In the genomic region with DNA sequence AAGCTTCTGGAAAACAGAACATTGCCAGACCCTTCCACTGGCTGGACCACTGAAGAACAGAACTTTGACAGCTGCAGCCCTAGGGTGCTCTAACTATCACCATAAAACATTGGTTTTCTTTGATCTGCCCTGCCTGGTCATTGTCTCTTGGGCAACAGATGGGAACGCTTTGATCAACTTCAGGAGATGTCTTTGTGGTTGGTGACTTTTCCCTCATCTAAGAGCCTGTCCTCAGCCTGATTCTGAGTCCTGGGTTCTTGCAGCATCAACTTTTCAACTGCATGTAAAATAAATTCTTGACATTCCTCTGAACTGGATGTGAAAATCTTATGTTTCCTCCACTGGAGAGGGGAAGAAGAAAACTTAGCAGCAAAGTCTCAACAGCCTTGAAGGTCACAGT, we compare ENCODE assay signal across 25 cellular contexts.
"Had no signal": no experiment of that assay in that cellular context is flagged by ENCODE, and none has a peak within 500 bp of the region (broad histone marks: within the 10 kb centered on the region; RNA-seq: fewer than 3 reads in every experiment).

No MANE protein-coding gene starts in this region.

- H3K4me1 ChIP-seq: uterus had no signal

- H3K9ac ChIP-seq: neural progenitor cell had no signal

- DNase-seq: dorsolateral prefrontal cortex; effector CD4-positive, alpha-beta T cell; foreskin fibroblast; gastrocnemius medialis; head of caudate nucleus; left lung; mammary epithelial cell; mesendoderm; midbrain; naive thymus-derived CD4-positive, alpha-beta T cell; ovary; posterior cingulate gyrus; psoas muscle; right cardiac atrium; small intestine; stimulated activated CD4-positive, alpha-beta T cell treated with anti-CD3 and anti-CD28 coated beads, Interleukin-15, amount 100 ng/mL, for 24 hours; stimulated activated CD4-positive, alpha-beta T cell treated with anti-CD3 and anti-CD28 coated beads, Interleukin-2, amount 100 ng/mL, for 48 hours; stimulated activated naive B cell treated with anti-CD40 and anti-IgM and Interleukin-4, amounts not matched to agents 10 μg/mL and 1 μg/mL and 100 μg/mL, for 72 hours; upper lobe of right lung; uterus had no signal

- FAIRE-seq: colon, keratinocyte, small intestine had no signal

- H3K36me3 ChIP-seq: gastrocnemius medialis, left lung, neural progenitor cell, ovary, thoracic aorta, tibial nerve, upper lobe of right lung, uterus had no signal

- H3K27ac ChIP-seq: dorsolateral prefrontal cortex, gastrocnemius medialis, left lung, neural progenitor cell, ovary, psoas muscle, thoracic aorta, tibial nerve, upper lobe of right lung, uterus had no signal

- H3K4me3 ChIP-seq: dorsolateral prefrontal cortex, gastrocnemius medialis, left lung, neural progenitor cell, ovary, psoas muscle, thoracic aorta, tibial nerve, upper lobe of right lung, uterus had no signal

- H2AFZ ChIP-seq: neural progenitor cell had no signal

- H3K9me3 ChIP-seq: gastrocnemius medialis, left lung, ovary, psoas muscle, thoracic aorta, tibial nerve, upper lobe of right lung, uterus had no signal

- ATAC-seq: gastrocnemius medialis; left lung; naive thymus-derived CD4-positive, alpha-beta T cell; psoas muscle; right cardiac atrium; stimulated activated naive B cell treated with anti-CD40 and anti-IgM and Interleukin-4, amounts not matched to agents 10 μg/mL and 1 μg/mL and 100 μg/mL, for 72 hours; upper lobe of right lung had no signal

- H3K27me3 ChIP-seq: dorsolateral prefrontal cortex, gastrocnemius medialis, left lung, ovary, tibial nerve, upper lobe of right lung, uterus had no signal

- H3K4me2 ChIP-seq: neural progenitor cell had no signal
